35 cellular contexts compared by ENCODE assay signal in genomic region chr11:133679896-133680295, GRCh38.
"Had no signal": no experiment of that assay in that cellular context is flagged by ENCODE, and none has a peak within 500 bp of the region (broad histone marks: within the 10 kb centered on the region; RNA-seq: fewer than 3 reads in every experiment).

No MANE protein-coding gene starts in this region.

- H3K36me3 ChIP-seq: MG63 had no signal

- H3K4me3 ChIP-seq: MG63 had no signal

- DNase-seq: Kasumi-1, MG63, MM.1S, MV-4-11, NCI-H1048, NCI-H1092, NCI-H1092 treated with DMSO at 0.1 percent for 48 hours, NCI-H1105, NCI-H1105 treated with DMSO at 0.1 percent for 48 hours, NCI-H1417, NCI-H1417 treated with DMSO at 0.1 percent for 48 hours, NCI-H1436, NCI-H1436 treated with DMSO at 0.1 percent for 48 hours, NCI-H146, NCI-H1694, NCI-H1694 treated with DMSO at 0.1 percent for 48 hours, NCI-H187, NCI-H187 treated with DMSO at 0.1 percent for 48 hours, NCI-H1930, NCI-H2029, NCI-H2029 treated with DMSO at 0.1 percent for 48 hours, NCI-H2081, NCI-H2081 treated with DMSO at 0.1 percent for 48 hours, NCI-H2107, NCI-H2171, NCI-H2171 treated with DMSO at 0.1 percent for 48 hours, NCI-H2227 treated with DMSO at 0.1 percent for 48 hours, NCI-H226, NCI-H345, NCI-H446, NCI-H446 treated with DMSO at 0.1 percent for 48 hours, NCI-H510A, NCI-H510A treated with DMSO at 0.1 percent for 48 hours, NCI-H524, NCI-H524 treated with DMSO at 0.1 percent for 48 hours had no signal

- H3K9me3 ChIP-seq: MG63 had no signal
